19 cellular contexts compared by ENCODE assay signal in the genomic region with DNA sequence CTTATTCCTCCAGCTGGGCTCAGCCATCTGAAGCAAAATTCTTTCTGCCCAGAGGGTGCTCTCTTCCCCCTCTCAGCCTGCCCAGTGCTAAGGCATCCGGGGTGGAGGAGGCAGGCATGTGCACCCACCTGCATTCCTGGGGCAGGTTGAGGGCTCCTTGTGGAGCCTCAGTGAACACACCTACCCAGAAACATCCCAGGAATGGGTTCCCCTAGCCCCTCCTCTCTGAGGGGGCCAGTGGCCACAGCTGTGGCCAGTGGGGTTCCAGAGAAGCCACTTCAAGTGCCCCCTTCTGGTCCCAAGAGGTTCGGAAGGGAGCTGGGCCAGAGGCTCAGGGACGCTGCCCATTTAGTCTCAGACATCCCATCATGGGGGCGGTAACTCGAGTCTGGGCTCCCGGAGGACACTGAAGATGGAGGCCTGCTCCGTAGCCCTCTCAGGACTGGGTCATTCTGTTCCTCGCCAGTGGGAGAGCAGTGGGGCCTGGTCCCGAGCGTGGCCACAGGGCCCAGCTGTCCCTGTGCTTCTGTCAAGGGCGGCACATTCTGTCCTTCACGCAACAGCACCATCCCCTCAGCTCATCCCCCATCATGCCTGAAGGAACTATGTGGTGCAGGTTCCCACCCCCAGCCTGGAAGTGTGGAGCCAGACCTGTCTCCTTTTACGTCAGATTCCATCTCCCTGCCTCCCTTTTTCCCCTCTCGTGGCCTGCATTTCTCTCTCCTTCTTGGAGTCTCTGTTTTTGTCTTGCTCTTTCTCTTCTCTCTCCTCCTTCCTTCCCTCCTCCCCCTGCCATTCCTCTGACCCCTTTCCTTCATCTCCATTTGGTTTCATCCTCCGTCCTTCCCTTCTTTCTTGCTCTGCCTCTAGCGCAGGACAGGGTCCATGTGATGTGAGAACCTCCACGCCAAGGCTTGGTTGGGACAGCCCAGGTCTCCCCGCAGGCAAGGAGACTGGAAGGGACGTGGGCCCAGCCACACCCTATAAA.
"Had no signal": no experiment of that assay in that cellular context is flagged by ENCODE, and none has a peak within 500 bp of the region (broad histone marks: within the 10 kb centered on the region; RNA-seq: fewer than 3 reads in every experiment).

No MANE protein-coding gene starts in this region.

- H3K4me1 Mint-ChIP-seq: activated CD4-positive, alpha-beta T cell treated with anti-CD3 and anti-CD28 coated beads, Interleukin-2, amount 10 ng/mL, durations not matched to agents 7 days and 5 days; activated naive CD4-positive, alpha-beta T cell treated with anti-CD3 and anti-CD28 coated beads, Interleukin-2, amount 50 U/mL, for 24 hours; memory B cell; stimulated activated memory B cell treated with anti-CD40 and anti-IgM and Interleukin-4, amounts not matched to agents 10 μg/mL and 1 μg/mL and 100 μg/mL, for 72 hours had no signal

- H3K4me2 ChIP-seq: hepatocyte had no signal

- H3K27ac Mint-ChIP-seq: activated CD4-positive, alpha-beta T cell treated with anti-CD3 and anti-CD28 coated beads, Interleukin-2, amount 10 ng/mL, durations not matched to agents 7 days and 5 days; activated naive CD4-positive, alpha-beta T cell treated with anti-CD3 and anti-CD28 coated beads, Interleukin-2, amount 50 U/mL, for 24 hours; activated T-cell treated with anti-CD3 and anti-CD28 coated beads, Interleukin-2, amount 50 U/mL, for 72 hours; memory B cell; natural killer cell treated with Interleukin-12 subunit alpha and Interleukin-12 subunit beta and Interleukin-15 and Interleukin-18, amount 100 ng/mL, for 72 hours; stimulated activated memory B cell treated with anti-CD40 and anti-IgM and Interleukin-4, amounts not matched to agents 10 μg/mL and 1 μg/mL and 100 μg/mL, for 72 hours; T-helper 1 cell treated with Interleukin-12 subunit alpha and Interleukin-12 subunit beta and Interleukin-4 antibody, amounts not matched to agents 30 μg/mL and 1 μg/mL, for 36 hours had no signal

- H3K79me2 ChIP-seq: hepatocyte had no signal

- H2AFZ ChIP-seq: hepatocyte had no signal

- DNase-seq: activated CD4-positive, alpha-beta T cell treated with anti-CD3 and anti-CD28 coated beads, Interleukin-2, amount 10 ng/mL, durations not matched to agents 7 days and 5 days; activated effector memory CD4-positive, alpha-beta T cell treated with anti-CD3 and anti-CD28 coated beads, Interleukin-2, amount 50 U/mL, for 16 hours; activated T-cell treated with anti-CD3 and anti-CD28 coated beads, Interleukin-2, amount 50 U/mL, for 72 hours; cerebellar nuclear complex; effector CD4-positive, alpha-beta T cell; nucleus accumbens; sigmoid colon; spleen; stimulated activated CD4-positive, alpha-beta T cell treated with anti-CD3 and anti-CD28 coated beads, Interleukin-4, amount 100 ng/mL, for 4 hours; testis had no signal

- H3K4me3 Mint-ChIP-seq: activated CD4-positive, alpha-beta T cell treated with anti-CD3 and anti-CD28 coated beads, Interleukin-2, amount 10 ng/mL, durations not matched to agents 7 days and 5 days; activated naive CD4-positive, alpha-beta T cell treated with anti-CD3 and anti-CD28 coated beads, Interleukin-2, amount 50 U/mL, for 24 hours; activated T-cell treated with anti-CD3 and anti-CD28 coated beads, Interleukin-2, amount 50 U/mL, for 72 hours; memory B cell; natural killer cell treated with Interleukin-12 subunit alpha and Interleukin-12 subunit beta and Interleukin-15 and Interleukin-18, amount 100 ng/mL, for 72 hours; stimulated activated memory B cell treated with anti-CD40 and anti-IgM and Interleukin-4, amounts not matched to agents 10 μg/mL and 1 μg/mL and 100 μg/mL, for 72 hours; T-helper 1 cell treated with Interleukin-12 subunit alpha and Interleukin-12 subunit beta and Interleukin-4 antibody, amounts not matched to agents 30 μg/mL and 1 μg/mL, for 36 hours had no signal

- ATAC-seq: activated CD4-positive, CD25-positive, alpha-beta regulatory T cell treated with anti-CD3 and anti-CD28 coated beads, Interleukin-2, amount 50 U/mL, for 24 hours; activated T-cell treated with anti-CD3 and anti-CD28 coated beads, Interleukin-2, amount 50 U/mL, for 72 hours; natural killer cell treated with Interleukin-12 subunit alpha and Interleukin-12 subunit beta and Interleukin-15 and Interleukin-18, amount 100 ng/mL, for 72 hours; stimulated activated memory B cell treated with anti-CD40 and anti-IgM and Interleukin-4, amounts not matched to agents 10 μg/mL and 1 μg/mL and 100 μg/mL, for 72 hours had no signal

- H3K36me3 Mint-ChIP-seq: activated naive CD4-positive, alpha-beta T cell treated with anti-CD3 and anti-CD28 coated beads, Interleukin-2, amount 50 U/mL, for 24 hours; memory B cell; natural killer cell treated with Interleukin-12 subunit alpha and Interleukin-12 subunit beta and Interleukin-15 and Interleukin-18, amount 100 ng/mL, for 72 hours; stimulated activated memory B cell treated with anti-CD40 and anti-IgM and Interleukin-4, amounts not matched to agents 10 μg/mL and 1 μg/mL and 100 μg/mL, for 72 hours had no signal

- H3K9me3 Mint-ChIP-seq: activated CD4-positive, alpha-beta T cell treated with anti-CD3 and anti-CD28 coated beads, Interleukin-2, amount 10 ng/mL, durations not matched to agents 7 days and 5 days; activated naive CD4-positive, alpha-beta T cell treated with anti-CD3 and anti-CD28 coated beads, Interleukin-2, amount 50 U/mL, for 24 hours; activated T-cell treated with anti-CD3 and anti-CD28 coated beads, Interleukin-2, amount 50 U/mL, for 72 hours; memory B cell; natural killer cell treated with Interleukin-12 subunit alpha and Interleukin-12 subunit beta and Interleukin-15 and Interleukin-18, amount 100 ng/mL, for 72 hours; stimulated activated memory B cell treated with anti-CD40 and anti-IgM and Interleukin-4, amounts not matched to agents 10 μg/mL and 1 μg/mL and 100 μg/mL, for 72 hours; T-helper 1 cell treated with Interleukin-12 subunit alpha and Interleukin-12 subunit beta and Interleukin-4 antibody, amounts not matched to agents 30 μg/mL and 1 μg/mL, for 36 hours had no signal

- H3K27me3 Mint-ChIP-seq: activated CD4-positive, alpha-beta T cell treated with anti-CD3 and anti-CD28 coated beads, Interleukin-2, amount 10 ng/mL, durations not matched to agents 7 days and 5 days; activated naive CD4-positive, alpha-beta T cell treated with anti-CD3 and anti-CD28 coated beads, Interleukin-2, amount 50 U/mL, for 24 hours; natural killer cell treated with Interleukin-12 subunit alpha and Interleukin-12 subunit beta and Interleukin-15 and Interleukin-18, amount 100 ng/mL, for 72 hours; stimulated activated memory B cell treated with anti-CD40 and anti-IgM and Interleukin-4, amounts not matched to agents 10 μg/mL and 1 μg/mL and 100 μg/mL, for 72 hours had no signal

- H3K9me3 ChIP-seq: sigmoid colon, spleen, testis had no signal

- H3K27me3 ChIP-seq: hepatocyte, sigmoid colon, spleen, testis had no signal

- FAIRE-seq: keratinocyte, urothelium cell line had no signal

- H3K27ac ChIP-seq: hepatocyte, sigmoid colon, spleen, testis had no signal

- H3K4me1 ChIP-seq: sigmoid colon, spleen, testis had no signal

- H3K4me3 ChIP-seq: hepatocyte, sigmoid colon, spleen, testis had no signal
